ENCODE assay signal across 24 cellular contexts in genomic region chr4:120481711-120482110, GRCh38.
"Had no signal": no experiment of that assay in that cellular context is flagged by ENCODE, and none has a peak within 500 bp of the region (broad histone marks: within the 10 kb centered on the region; RNA-seq: fewer than 3 reads in every experiment).

No MANE protein-coding gene starts in this region.

- H3K27ac ChIP-seq: coronary artery, foreskin keratinocyte, gastroesophageal sphincter, heart left ventricle, hepatocyte, neural progenitor cell, parathyroid adenoma, right lobe of liver, thyroid gland had no signal

- H3K4me3 Mint-ChIP-seq: mesothelial cell of epicardium; naive B cell; nephron; neural progenitor cell; stimulated activated naive B cell treated with anti-CD40 and anti-IgM and Interleukin-4, amounts not matched to agents 10 μg/mL and 1 μg/mL and 100 μg/mL, for 72 hours; stimulated activated naive CD8-positive, alpha-beta T cell treated with anti-CD3 and anti-CD28 coated beads, Interleukin-15, Interleukin-2, amounts not matched to agents 100 ng/mL and 50 ng/mL, for 24 hours; type B pancreatic cell had no signal

- H3K4me2 ChIP-seq: hepatocyte, neural progenitor cell had no signal

- DNase-seq: effector CD4-positive, alpha-beta T cell; foreskin keratinocyte; heart left ventricle; kidney; mesenchymal stem cell; mucosa of descending colon; naive B cell; right lobe of liver; small intestine; stimulated activated CD4-positive, alpha-beta T cell treated with anti-CD3 and anti-CD28 coated beads, Interleukin-15, amount 100 ng/mL, for 24 hours; stimulated activated CD4-positive, alpha-beta T cell treated with anti-CD3 and anti-CD28 coated beads, Interleukin-2, amount 100 ng/mL, for 48 hours; stimulated activated naive B cell treated with anti-CD40 and anti-IgM and Interleukin-4, amounts not matched to agents 10 μg/mL and 1 μg/mL and 100 μg/mL, for 72 hours; thyroid gland had no signal

- H3K4me3 ChIP-seq: coronary artery, gastroesophageal sphincter, heart left ventricle, hepatocyte, mucosa of descending colon, neural progenitor cell, right lobe of liver, thyroid gland had no signal

- H3K27me3 Mint-ChIP-seq: naive B cell; progenitor cell of endocrine pancreas; stimulated activated naive B cell treated with anti-CD40 and anti-IgM and Interleukin-4, amounts not matched to agents 10 μg/mL and 1 μg/mL and 100 μg/mL, for 72 hours; stimulated activated naive CD8-positive, alpha-beta T cell treated with anti-CD3 and anti-CD28 coated beads, Interleukin-15, Interleukin-2, amounts not matched to agents 100 ng/mL and 50 ng/mL, for 24 hours had no signal

- H3K4me1 Mint-ChIP-seq: mesothelial cell of epicardium; naive B cell; nephron; neural progenitor cell; stimulated activated naive B cell treated with anti-CD40 and anti-IgM and Interleukin-4, amounts not matched to agents 10 μg/mL and 1 μg/mL and 100 μg/mL, for 72 hours had no signal

- H3K9me3 ChIP-seq: gastroesophageal sphincter, mucosa of descending colon, right lobe of liver, thyroid gland had no signal

- H3K4me1 ChIP-seq: foreskin keratinocyte, gastroesophageal sphincter, heart left ventricle, neural progenitor cell, parathyroid adenoma, right lobe of liver, thyroid gland had no signal

- H3K36me3 ChIP-seq: gastroesophageal sphincter, heart left ventricle, neural progenitor cell, right lobe of liver, thyroid gland had no signal

- ATAC-seq: foreskin keratinocyte; gastroesophageal sphincter; heart left ventricle; left lobe of liver; mucosa of descending colon; right lobe of liver; stimulated activated naive B cell treated with anti-CD40 and anti-IgM and Interleukin-4, amounts not matched to agents 10 μg/mL and 1 μg/mL and 100 μg/mL, for 72 hours had no signal

- H3K27ac Mint-ChIP-seq: mesothelial cell of epicardium; naive B cell; nephron; neural progenitor cell; progenitor cell of endocrine pancreas; stimulated activated naive B cell treated with anti-CD40 and anti-IgM and Interleukin-4, amounts not matched to agents 10 μg/mL and 1 μg/mL and 100 μg/mL, for 72 hours; stimulated activated naive CD8-positive, alpha-beta T cell treated with anti-CD3 and anti-CD28 coated beads, Interleukin-15, Interleukin-2, amounts not matched to agents 100 ng/mL and 50 ng/mL, for 24 hours; type B pancreatic cell had no signal

- H2AFZ ChIP-seq: hepatocyte, neural progenitor cell, parathyroid adenoma had no signal

- H3K27me3 ChIP-seq: foreskin keratinocyte, gastroesophageal sphincter, heart left ventricle, hepatocyte, neural progenitor cell, right lobe of liver, thyroid gland had no signal

- H3K9me3 Mint-ChIP-seq: mesothelial cell of epicardium; nephron; neural progenitor cell; stimulated activated naive CD8-positive, alpha-beta T cell treated with anti-CD3 and anti-CD28 coated beads, Interleukin-15, Interleukin-2, amounts not matched to agents 100 ng/mL and 50 ng/mL, for 24 hours; type B pancreatic cell had no signal

- H3K79me2 ChIP-seq: hepatocyte, parathyroid adenoma had no signal

- H3K9ac ChIP-seq: neural progenitor cell, parathyroid adenoma had no signal
